In the genomic region with DNA sequence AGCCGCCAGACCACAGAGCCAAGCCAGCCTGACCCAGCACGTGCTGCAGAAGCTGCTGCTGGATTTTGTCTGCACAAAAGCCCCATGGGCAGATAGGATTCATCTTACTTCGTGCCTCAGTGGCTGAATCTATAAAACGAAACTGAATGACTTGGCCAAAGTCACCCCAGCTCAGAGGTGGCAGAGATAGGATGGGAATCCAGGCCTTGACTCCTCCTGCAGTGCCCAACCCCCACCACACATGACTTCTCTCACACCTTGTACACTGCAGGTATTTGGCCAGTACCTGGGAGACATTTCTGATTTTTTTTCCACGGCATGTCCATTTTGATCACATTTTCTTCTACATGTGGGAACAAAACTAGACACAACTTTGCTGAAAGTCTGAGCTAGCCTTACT, we compare ENCODE assay signal across 13 cellular contexts.
DNase-seq lines count a peak whose midpoint lies in the region; ATAC-seq and TF ChIP-seq lines count a peak whose summit lies in the region.
"Had no signal": no experiment of that assay in that cellular context is flagged by ENCODE, and none has a peak within 500 bp of the region (broad histone marks: within the 10 kb centered on the region; RNA-seq: fewer than 3 reads in every experiment).

No MANE protein-coding gene starts in this region.

- H3K9me3 Mint-ChIP-seq in HFFc6, result peaks cover 3% of the 10 kb centered on the region

- H3K4me3 ChIP-seq in adipocyte (ENCODE audit: low read length), result peak overlapping the region; percentile 33
- no peak overlapping the region for H3K4me3 ChIP-seq in lung
- H3K4me3 ChIP-seq in suprapubic skin, result no peak overlapping the region
- H3K4me3 ChIP-seq in MG63, result no peak overlapping the region

- TF ChIP-seq POLR2A in suprapubic skin (IDR thresholded peaks at IDR 0.05), result no peak

- no peak for DNase-seq in HFFc6
- DNase-seq in adipocyte (ENCODE audit: low read depth), result no peak
- DNase-seq in lung (ENCODE audit: low spot score), result peak; percentile 25
- DNase-seq in suprapubic skin (ENCODE audit: low spot score in 2 of 2), result no peak
- DNase-seq in dedifferentiated amniotic fluid mesenchymal stem cell (ENCODE audit: extremely low spot score), result no peak
- DNase-seq in activated gamma-delta T cell (lab: John Stamatoyannopoulos, UW), result no peak
- DNase-seq in MG63, result no peak
- DNase-seq: CD4-positive, alpha-beta memory T cell; KG1; NCI-H2029 had no signal

- H3K27me3 ChIP-seq in adipocyte (replicated peaks; ENCODE audit: control insufficient read depth, insufficient read depth, low read length) (peaks cover 4% of the 10 kb centered on the region), lung (ENCODE audit: control insufficient read depth, insufficient read depth) (no peaks in the 10 kb centered on the region), suprapubic skin (no peaks in the 10 kb centered on the region), MG63 (no peaks in the 10 kb centered on the region)

- TF ChIP-seq EP300 in suprapubic skin (IDR thresholded peaks at IDR 0.05), result no peak

- peak overlapping the region; percentile 33 for H3K9ac ChIP-seq in adipocyte (ENCODE audit: low read length)

- peak overlapping the region; percentile 48; the same call in 1 of the 2 replicates for H3K4me3 Mint-ChIP-seq in HFFc6
- H3K4me3 Mint-ChIP-seq: CD4-positive, alpha-beta memory T cell had no signal

- no peak overlapping the region for H3K27ac ChIP-seq in lung (ENCODE audit: low read depth in 1 of 2, low read length in 1 of 2)
- peak overlapping the region; percentile 33 for H3K27ac ChIP-seq in suprapubic skin

- peak overlapping the region; percentile 65; the same call in 1 of the 2 replicates for H3K27ac Mint-ChIP-seq in HFFc6
- H3K27ac Mint-ChIP-seq: CD4-positive, alpha-beta memory T cell had no signal

- TF ChIP-seq CTCF in HFFc6 (IDR thresholded peaks at IDR 0.05) (no peak), lung (IDR thresholded peaks at IDR 0.05; ENCODE audit: control extremely low read depth, extremely low read depth) (no peak), suprapubic skin (IDR thresholded peaks at IDR 0.05) (no peak)

- H3K4me1 ChIP-seq in adipocyte (ENCODE audit: control insufficient read depth, insufficient read depth, low read length) (peaks cover 45% of the 10 kb centered on the region), lung (ENCODE audit: control insufficient read depth in 2 of 2, insufficient read depth in 2 of 2, low read length in 2 of 2) (no peaks in the 10 kb centered on the region), suprapubic skin (peaks cover 12% of the 10 kb centered on the region)
- H3K4me1 ChIP-seq: Caco-2 had no signal

- peaks cover 33% of the 10 kb centered on the region for H3K4me1 Mint-ChIP-seq in HFFc6 (ENCODE audit: low read depth)
- H3K4me1 Mint-ChIP-seq: CD4-positive, alpha-beta memory T cell had no signal

- no peaks in the 10 kb centered on the region for H3K36me3 Mint-ChIP-seq in HFFc6 (ENCODE audit: low read depth)
- H3K36me3 Mint-ChIP-seq: CD4-positive, alpha-beta memory T cell had no signal

- H3K27me3 Mint-ChIP-seq in HFFc6 (ENCODE audit: insufficient read depth), result peaks cover 23% of the 10 kb centered on the region

- H3K9me3 ChIP-seq in adipocyte (ENCODE audit: control insufficient read depth, low read length) (peaks cover 3% of the 10 kb centered on the region), lung (ENCODE audit: control insufficient read depth in 2 of 2, insufficient read depth in 1 of 2, low read length in 1 of 2) (peaks cover 0 to under 1% of the 10 kb centered on the region in 2 donors), suprapubic skin (no peaks in the 10 kb centered on the region), MG63 (peaks cover 13% of the 10 kb centered on the region)

- no peak for ATAC-seq in lung (ENCODE audit: insufficient read depth, low FRiP score)
- ATAC-seq in GM18907 (IDR thresholded peaks at IDR 0.05; ENCODE audit: unreplicated experiment), result no peak
- ATAC-seq: Panc1 had no signal

- H3K36me3 ChIP-seq in adipocyte (ENCODE audit: control insufficient read depth, insufficient read depth, low read length, severe bottlenecking) (no peaks in the 10 kb centered on the region), lung (ENCODE audit: control insufficient read depth in 2 of 2, insufficient read depth in 2 of 2, low read length in 2 of 2) (no peaks in the 10 kb centered on the region), suprapubic skin (no peaks in the 10 kb centered on the region), MG63 (no peaks in the 10 kb centered on the region)

- WGBS in lung, 2 donors, result 87% methylated on average over 5 of the region's 5 CpGs
- WGBS in suprapubic skin, result 77% methylated on average over 5 of the region's 5 CpGs
